Comparison of ENCODE assay signal across 1 cellular context in the genomic region with DNA sequence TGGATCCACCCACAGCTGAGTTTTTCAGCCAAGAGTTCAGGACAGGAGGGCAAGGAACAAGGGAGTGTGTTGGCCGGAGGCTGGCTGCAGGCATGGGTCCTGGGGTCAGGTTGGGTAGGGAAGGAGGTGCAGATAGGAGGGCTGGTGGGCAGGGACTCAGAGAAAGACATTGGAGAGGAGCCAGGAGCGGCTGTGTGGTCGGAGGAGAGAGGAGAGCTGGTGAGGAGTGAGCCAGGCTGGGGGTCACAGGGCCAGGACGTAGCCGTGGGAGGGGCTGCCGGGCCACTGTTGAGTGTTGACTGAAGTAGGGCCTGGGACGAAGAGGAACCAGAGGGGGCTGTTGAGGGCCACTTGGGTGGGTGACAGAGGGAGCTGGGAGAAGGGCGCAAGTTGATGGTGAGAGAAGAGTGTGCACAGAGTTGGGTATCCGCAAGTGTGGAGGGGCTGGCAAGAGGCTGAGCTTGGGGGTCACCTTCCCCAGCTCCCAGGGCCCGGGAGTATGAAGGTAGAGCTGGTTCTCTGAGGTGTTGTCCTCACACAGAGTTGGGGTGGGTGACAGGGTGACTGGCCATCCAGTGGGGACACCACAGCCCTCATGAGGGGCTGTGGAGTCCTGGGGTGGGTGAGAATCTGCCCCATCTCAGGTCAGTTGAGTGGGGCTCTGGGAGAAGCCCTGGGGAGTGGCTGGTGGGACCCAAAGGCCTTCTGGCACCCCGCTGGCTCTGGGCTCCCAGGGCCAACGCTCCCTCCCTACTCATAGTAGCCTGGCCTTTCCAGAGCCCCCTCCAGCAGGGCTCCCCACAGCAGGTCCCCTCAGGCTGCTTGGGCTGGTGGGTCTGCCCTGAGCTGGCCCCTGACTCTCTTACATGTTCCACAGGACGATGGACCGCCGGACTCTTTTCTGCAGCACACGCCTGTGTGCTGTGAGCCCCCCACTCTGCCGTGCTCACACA.
TF ChIP-seq lines count a peak whose summit lies in the region.

No MANE protein-coding gene starts in this region.

TF ChIP-seq in H1, 55 proteins besides CTCF, POLR2A, EP300 and RAD21:
- TF ChIP-seq CREB1 (IDR thresholded peaks at IDR 0.05) (no peak), SUZ12 (IDR thresholded peaks at IDR 0.05; ENCODE audit: low read length) (no peak), ZNF274 (IDR thresholded peaks at IDR 0.05; ENCODE audit: borderline replicate concordance, extremely low read depth, low read length) (no peak), FOSL1 (IDR thresholded peaks at IDR 0.05; ENCODE audit: insufficient read depth, low read depth, low read length) (no peak), KDM1A (IDR thresholded peaks at IDR 0.05; ENCODE audit: borderline replicate concordance, low read length) (no peak), KDM4A (IDR thresholded peaks at IDR 0.05; ENCODE audit: low read depth, low read length, severe bottlenecking) (no peak), POLR2AphosphoS5 (IDR thresholded peaks at IDR 0.05; ENCODE audit: low read depth, low read length) (no peak), EGR1 (IDR thresholded peaks at IDR 0.05; ENCODE audit: borderline replicate concordance, low read depth, low read length) (no peak), HDAC2 (IDR thresholded peaks at IDR 0.05; ENCODE audit: borderline replicate concordance in 1 of 2, low read depth in 2 of 2, low read length in 2 of 2) (no peak), CBX8 (IDR thresholded peaks at IDR 0.05; ENCODE audit: borderline replicate concordance, low read depth, low read length) (no peak), TAF1 (IDR thresholded peaks at IDR 0.05; ENCODE audit: low read depth, low read length) (no peak), CBX5 (IDR thresholded peaks at IDR 0.05; ENCODE audit: low read depth, low read length) (no peak), SIRT6 (IDR thresholded peaks at IDR 0.05; ENCODE audit: low read length) (no peak)
- TF ChIP-seq, protein P1, sequence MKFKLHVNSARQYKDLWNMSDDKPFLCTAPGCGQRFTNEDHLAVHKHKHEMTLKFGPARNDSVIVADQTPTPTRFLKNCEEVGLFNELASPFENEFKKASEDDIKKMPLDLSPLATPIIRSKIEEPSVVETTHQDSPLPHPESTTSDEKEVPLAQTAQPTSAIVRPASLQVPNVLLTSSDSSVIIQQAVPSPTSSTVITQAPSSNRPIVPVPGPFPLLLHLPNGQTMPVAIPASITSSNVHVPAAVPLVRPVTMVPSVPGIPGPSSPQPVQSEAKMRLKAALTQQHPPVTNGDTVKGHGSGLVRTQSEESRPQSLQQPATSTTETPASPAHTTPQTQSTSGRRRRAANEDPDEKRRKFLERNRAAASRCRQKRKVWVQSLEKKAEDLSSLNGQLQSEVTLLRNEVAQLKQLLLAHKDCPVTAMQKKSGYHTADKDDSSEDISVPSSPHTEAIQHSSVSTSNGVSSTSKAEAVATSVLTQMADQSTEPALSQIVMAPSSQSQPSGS (IDR thresholded peaks at IDR 0.05; ENCODE audit: low read length) = no peak
- TF ChIP-seq, protein P2, sequence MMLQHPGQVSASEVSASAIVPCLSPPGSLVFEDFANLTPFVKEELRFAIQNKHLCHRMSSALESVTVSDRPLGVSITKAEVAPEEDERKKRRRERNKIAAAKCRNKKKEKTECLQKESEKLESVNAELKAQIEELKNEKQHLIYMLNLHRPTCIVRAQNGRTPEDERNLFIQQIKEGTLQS (IDR thresholded peaks at IDR 0.05; ENCODE audit: insufficient read depth, low read depth, low read length) = no peak
- TF ChIP-seq, protein P3, sequence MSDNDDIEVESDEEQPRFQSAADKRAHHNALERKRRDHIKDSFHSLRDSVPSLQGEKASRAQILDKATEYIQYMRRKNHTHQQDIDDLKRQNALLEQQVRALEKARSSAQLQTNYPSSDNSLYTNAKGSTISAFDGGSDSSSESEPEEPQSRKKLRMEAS (IDR thresholded peaks at IDR 0.05) = no peak
TF ChIP-seq in H1: peak in this region for 0.
